ENCODE assay signal across 1 cellular context in the genomic region with DNA sequence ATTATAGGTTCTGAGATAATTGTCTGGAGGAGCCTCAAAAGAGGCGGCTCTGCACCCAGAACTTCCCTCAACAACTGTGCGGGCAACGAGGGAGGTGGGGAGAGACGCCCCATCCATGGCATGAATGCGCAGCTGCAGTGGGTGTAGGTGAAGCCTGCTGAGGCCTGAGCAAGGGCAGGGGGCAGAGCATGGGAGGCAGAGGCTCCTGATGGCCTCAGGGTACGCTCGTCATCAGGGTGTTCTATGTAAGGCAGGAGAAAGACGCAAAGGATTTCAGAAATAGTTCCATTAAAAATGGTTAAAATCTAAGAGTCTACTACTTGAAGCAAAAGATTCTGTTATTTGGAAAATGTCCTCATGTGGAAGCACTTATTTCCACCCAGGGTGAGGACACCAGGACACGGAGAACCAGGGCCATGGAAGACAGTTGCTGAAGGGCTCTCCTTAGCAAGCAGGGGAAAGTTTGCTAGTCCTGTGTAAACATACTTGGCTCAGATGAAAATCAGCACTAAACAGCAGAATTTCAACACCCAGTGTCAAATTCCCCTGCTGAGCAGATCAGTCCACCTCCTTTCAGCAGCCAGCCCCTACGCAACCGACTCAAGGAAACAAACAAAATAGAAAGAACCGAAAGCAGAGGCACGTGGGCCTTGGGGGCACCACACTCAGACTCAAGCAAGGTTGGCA.
TF ChIP-seq lines count a peak whose summit lies in the region.

No MANE protein-coding gene starts in this region.

TF ChIP-seq in WTC11, 78 proteins besides CTCF, POLR2A, EP300 and RAD21 (continued from another document):
- TF ChIP-seq, protein P1, sequence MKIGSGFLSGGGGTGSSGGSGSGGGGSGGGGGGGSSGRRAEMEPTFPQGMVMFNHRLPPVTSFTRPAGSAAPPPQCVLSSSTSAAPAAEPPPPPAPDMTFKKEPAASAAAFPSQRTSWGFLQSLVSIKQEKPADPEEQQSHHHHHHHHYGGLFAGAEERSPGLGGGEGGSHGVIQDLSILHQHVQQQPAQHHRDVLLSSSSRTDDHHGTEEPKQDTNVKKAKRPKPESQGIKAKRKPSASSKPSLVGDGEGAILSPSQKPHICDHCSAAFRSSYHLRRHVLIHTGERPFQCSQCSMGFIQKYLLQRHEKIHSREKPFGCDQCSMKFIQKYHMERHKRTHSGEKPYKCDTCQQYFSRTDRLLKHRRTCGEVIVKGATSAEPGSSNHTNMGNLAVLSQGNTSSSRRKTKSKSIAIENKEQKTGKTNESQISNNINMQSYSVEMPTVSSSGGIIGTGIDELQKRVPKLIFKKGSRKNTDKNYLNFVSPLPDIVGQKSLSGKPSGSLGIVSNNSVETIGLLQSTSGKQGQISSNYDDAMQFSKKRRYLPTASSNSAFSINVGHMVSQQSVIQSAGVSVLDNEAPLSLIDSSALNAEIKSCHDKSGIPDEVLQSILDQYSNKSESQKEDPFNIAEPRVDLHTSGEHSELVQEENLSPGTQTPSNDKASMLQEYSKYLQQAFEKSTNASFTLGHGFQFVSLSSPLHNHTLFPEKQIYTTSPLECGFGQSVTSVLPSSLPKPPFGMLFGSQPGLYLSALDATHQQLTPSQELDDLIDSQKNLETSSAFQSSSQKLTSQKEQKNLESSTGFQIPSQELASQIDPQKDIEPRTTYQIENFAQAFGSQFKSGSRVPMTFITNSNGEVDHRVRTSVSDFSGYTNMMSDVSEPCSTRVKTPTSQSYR (CRISPR knock-in tag; IDR thresholded peaks at IDR 0.05) = no peak
- TF ChIP-seq ZBTB21 (CRISPR knock-in tag; IDR thresholded peaks at IDR 0.05; ENCODE audit: borderline replicate concordance) (no peak), SOX15 (CRISPR knock-in tag; IDR thresholded peaks at IDR 0.05) (no peak), OVOL2 (CRISPR knock-in tag; IDR thresholded peaks at IDR 0.05; ENCODE audit: borderline replicate concordance) (no peak), ZNF138 (CRISPR knock-in tag; conservative IDR thresholded peaks at IDR 0.05) (no peak), HMGA2 (CRISPR knock-in tag; IDR thresholded peaks at IDR 0.05) (no peak), FOXJ3 (CRISPR knock-in tag; IDR thresholded peaks at IDR 0.05; ENCODE audit: borderline replicate concordance) (no peak), SMAD4 (CRISPR knock-in tag; IDR thresholded peaks at IDR 0.05) (no peak), FOXP1 (CRISPR knock-in tag; IDR thresholded peaks at IDR 0.05; ENCODE audit: borderline replicate concordance) (no peak), IRF2 (CRISPR knock-in tag; IDR thresholded peaks at IDR 0.05; ENCODE audit: borderline replicate concordance, low read depth) (no peak)
- TF ChIP-seq, protein P2, sequence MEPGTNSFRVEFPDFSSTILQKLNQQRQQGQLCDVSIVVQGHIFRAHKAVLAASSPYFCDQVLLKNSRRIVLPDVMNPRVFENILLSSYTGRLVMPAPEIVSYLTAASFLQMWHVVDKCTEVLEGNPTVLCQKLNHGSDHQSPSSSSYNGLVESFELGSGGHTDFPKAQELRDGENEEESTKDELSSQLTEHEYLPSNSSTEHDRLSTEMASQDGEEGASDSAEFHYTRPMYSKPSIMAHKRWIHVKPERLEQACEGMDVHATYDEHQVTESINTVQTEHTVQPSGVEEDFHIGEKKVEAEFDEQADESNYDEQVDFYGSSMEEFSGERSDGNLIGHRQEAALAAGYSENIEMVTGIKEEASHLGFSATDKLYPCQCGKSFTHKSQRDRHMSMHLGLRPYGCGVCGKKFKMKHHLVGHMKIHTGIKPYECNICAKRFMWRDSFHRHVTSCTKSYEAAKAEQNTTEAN (CRISPR knock-in tag; IDR thresholded peaks at IDR 0.05) = no peak
- TF ChIP-seq, protein P3, sequence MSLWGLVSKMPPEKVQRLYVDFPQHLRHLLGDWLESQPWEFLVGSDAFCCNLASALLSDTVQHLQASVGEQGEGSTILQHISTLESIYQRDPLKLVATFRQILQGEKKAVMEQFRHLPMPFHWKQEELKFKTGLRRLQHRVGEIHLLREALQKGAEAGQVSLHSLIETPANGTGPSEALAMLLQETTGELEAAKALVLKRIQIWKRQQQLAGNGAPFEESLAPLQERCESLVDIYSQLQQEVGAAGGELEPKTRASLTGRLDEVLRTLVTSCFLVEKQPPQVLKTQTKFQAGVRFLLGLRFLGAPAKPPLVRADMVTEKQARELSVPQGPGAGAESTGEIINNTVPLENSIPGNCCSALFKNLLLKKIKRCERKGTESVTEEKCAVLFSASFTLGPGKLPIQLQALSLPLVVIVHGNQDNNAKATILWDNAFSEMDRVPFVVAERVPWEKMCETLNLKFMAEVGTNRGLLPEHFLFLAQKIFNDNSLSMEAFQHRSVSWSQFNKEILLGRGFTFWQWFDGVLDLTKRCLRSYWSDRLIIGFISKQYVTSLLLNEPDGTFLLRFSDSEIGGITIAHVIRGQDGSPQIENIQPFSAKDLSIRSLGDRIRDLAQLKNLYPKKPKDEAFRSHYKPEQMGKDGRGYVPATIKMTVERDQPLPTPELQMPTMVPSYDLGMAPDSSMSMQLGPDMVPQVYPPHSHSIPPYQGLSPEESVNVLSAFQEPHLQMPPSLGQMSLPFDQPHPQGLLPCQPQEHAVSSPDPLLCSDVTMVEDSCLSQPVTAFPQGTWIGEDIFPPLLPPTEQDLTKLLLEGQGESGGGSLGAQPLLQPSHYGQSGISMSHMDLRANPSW (CRISPR knock-in tag; conservative IDR thresholded peaks at IDR 0.05; ENCODE audit: low read depth) = no peak
- TF ChIP-seq, protein P4, sequence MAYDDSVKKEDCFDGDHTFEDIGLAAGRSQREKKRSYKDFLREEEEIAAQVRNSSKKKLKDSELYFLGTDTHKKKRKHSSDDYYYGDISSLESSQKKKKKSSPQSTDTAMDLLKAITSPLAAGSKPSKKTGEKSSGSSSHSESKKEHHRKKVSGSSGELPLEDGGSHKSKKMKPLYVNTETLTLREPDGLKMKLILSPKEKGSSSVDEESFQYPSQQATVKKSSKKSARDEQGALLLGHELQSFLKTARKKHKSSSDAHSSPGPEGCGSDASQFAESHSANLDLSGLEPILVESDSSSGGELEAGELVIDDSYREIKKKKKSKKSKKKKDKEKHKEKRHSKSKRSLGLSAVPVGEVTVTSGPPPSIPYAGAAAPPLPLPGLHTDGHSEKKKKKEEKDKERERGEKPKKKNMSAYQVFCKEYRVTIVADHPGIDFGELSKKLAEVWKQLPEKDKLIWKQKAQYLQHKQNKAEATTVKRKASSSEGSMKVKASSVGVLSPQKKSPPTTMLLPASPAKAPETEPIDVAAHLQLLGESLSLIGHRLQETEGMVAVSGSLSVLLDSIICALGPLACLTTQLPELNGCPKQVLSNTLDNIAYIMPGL (CRISPR knock-in tag; IDR thresholded peaks at IDR 0.05) = no peak
